Comparison of ENCODE assay signal across 20 cellular contexts in the genomic region with DNA sequence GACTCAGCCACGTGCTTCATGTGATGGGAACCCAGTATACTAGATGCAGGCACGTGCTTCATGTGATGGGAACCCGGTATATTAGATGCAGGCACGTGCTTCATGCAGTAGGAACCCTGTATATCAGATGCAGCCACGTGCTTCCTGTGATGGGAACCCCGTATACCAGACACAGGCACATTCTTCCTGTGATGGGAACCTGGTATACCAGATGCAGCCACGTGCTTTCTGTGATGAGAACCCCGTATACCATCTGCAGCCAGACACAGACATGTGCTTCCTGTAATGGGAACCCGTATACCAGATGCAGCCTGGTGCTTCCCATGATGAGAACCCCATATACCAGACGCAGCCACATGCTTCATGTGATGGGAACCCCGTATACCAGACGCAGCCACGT. TPM values are rescaled to one million over a fixed set of nuclear protein-coding genes. Genes with fewer than 3 reads are reported as not detected.
DNase-seq lines count a peak whose midpoint lies in the region; ATAC-seq, FAIRE-seq and TF ChIP-seq lines count a peak whose summit lies in the region.
"Had no signal": no experiment of that assay in that cellular context is flagged by ENCODE, and none has a peak within 500 bp of the region (broad histone marks: within the 10 kb centered on the region; RNA-seq: fewer than 3 reads in every experiment).

No MANE protein-coding gene starts in this region.

- CTCF ChIA-PET in HepG2 (lab: Yijun Ruan, JAX; ENCODE audit: low intra/inter-chr PET ratio, low total read pairs): no interaction called here

- TF ChIP-seq CTCF in HepG2 (CRISPR knock-in tag; IDR thresholded peaks at IDR 0.05) (no peak), right lobe of liver (IDR thresholded peaks at IDR 0.05) (no peak), colonic mucosa (IDR thresholded peaks at IDR 0.05) (no peak)

- ATAC-seq in HepG2: no peak
- no peak for ATAC-seq in right lobe of liver
- no peak for ATAC-seq in HG02798 (IDR thresholded peaks at IDR 0.05; ENCODE audit: poor library complexity, unreplicated experiment)

- no TSS peak for BruUV-seq in HepG2 (replicated peaks; lab: Mats Ljungman, UMichigan)

- in situ Hi-C loops in HepG2 (cut with HindIII; ENCODE audit: extremely low pct_ligation_motif_present, low pct_unique_long_range_greater_than_20kb): no loop called here

- POLR2A ChIA-PET in HepG2 (lab: Yijun Ruan, JAX): no interaction called here

- intact Hi-C loops in HepG2 (cut with micrococcal nuclease; ENCODE audit: unreplicated experiment): no loop called here
- intact Hi-C loops in right lobe of liver (cut with DNase I): no loop called here
- intact Hi-C loops in colonic mucosa (cut with DNase I): no loop called here

- no peak overlapping the region for H3K4me3 ChIP-seq in HepG2 (replicated peaks in 1 of 3; ENCODE audit: insufficient read depth in 1 of 3, low read depth in 2 of 3, low read length in 3 of 3)
- no peak overlapping the region for H3K4me3 ChIP-seq in right lobe of liver
- no peak overlapping the region for H3K4me3 ChIP-seq in colonic mucosa
- H3K4me3 ChIP-seq: HAP-1 had no signal

- peaks cover 11% of the 10 kb centered on the region for H3K79me2 ChIP-seq in HepG2 (ENCODE audit: insufficient read depth, low read length)

- H3K4me2 ChIP-seq in HepG2 (ENCODE audit: low read depth, low read length): no peak overlapping the region

- H3K9ac ChIP-seq in HepG2 (ENCODE audit: insufficient read depth, low read depth, low read length): no peak overlapping the region
- no peak overlapping the region for H3K9ac ChIP-seq in colonic mucosa (ENCODE audit: low read depth in 2 of 2, low read length in 2 of 2)

- H3K36me3 ChIP-seq in HepG2 (replicated peaks in 1 of 2; ENCODE audit: control insufficient read depth in 1 of 2, insufficient read depth in 2 of 2, low read length in 2 of 2) (no peaks in the 10 kb centered on the region), right lobe of liver (no peaks in the 10 kb centered on the region), colonic mucosa (no peaks in the 10 kb centered on the region)
- H3K36me3 ChIP-seq: HAP-1 had no signal

- peaks cover 26% of the 10 kb centered on the region for H3K9me3 ChIP-seq in HepG2 (ENCODE audit: low read length)
- no peaks in the 10 kb centered on the region for H3K9me3 ChIP-seq in right lobe of liver
- no peaks in the 10 kb centered on the region for H3K9me3 ChIP-seq in colonic mucosa
- H3K9me3 ChIP-seq: HAP-1 had no signal

- DNase-seq in HepG2 (ENCODE audit: low spot score) (no peak), right lobe of liver (no peak), colonic mucosa (peak; percentile 5), ureter (ENCODE audit: low spot score) (peak; percentile 6), NOMO-1 (lab: John Stamatoyannopoulos, UW; ENCODE audit: unreplicated experiment in 2 of 2) (no peak)
- DNase-seq: C1 segment of cervical spinal cord; Calu3; CD4-positive, alpha-beta memory T cell; COR-L47; DMS53; DMS79 treated with DMSO at 0.1 percent for 48 hours; GF-D8; GOT3; HFFc6 had no signal

- H3K27ac ChIP-seq in HepG2 (ENCODE audit: extremely low read length, insufficient read depth, low read length): no peak overlapping the region
- H3K27ac ChIP-seq in right lobe of liver: no peak overlapping the region
- no peak overlapping the region for H3K27ac ChIP-seq in colonic mucosa

- no peak for TF ChIP-seq EP300 in HepG2 (IDR thresholded peaks at IDR 0.05; ENCODE audit: low read depth in 2 of 2, low read length in 2 of 2)
- TF ChIP-seq EP300 in HepG2 (CRISPR knock-in tag; IDR thresholded peaks at IDR 0.05; ENCODE audit: borderline replicate concordance): no peak

- H2AFZ ChIP-seq in HepG2 (ENCODE audit: low read length): no peak overlapping the region

- H3K27me3 ChIP-seq in HepG2 (ENCODE audit: control insufficient read depth in 1 of 2, insufficient read depth in 2 of 2, low read length in 2 of 2) (no peaks in the 10 kb centered on the region), right lobe of liver (no peaks in the 10 kb centered on the region), colonic mucosa (no peaks in the 10 kb centered on the region)

- H3K4me1 ChIP-seq in HepG2 (ENCODE audit: insufficient read depth, low read length) (no peaks in the 10 kb centered on the region), right lobe of liver (no peaks in the 10 kb centered on the region), colonic mucosa (no peaks in the 10 kb centered on the region)
- H3K4me1 ChIP-seq: HAP-1 had no signal

- TF ChIP-seq POLR2A in HepG2 (IDR thresholded peaks at IDR 0.05; ENCODE audit: insufficient read depth in 1 of 2, low read depth in 2 of 2, low read length in 2 of 2) (no peak), right lobe of liver (IDR thresholded peaks at IDR 0.05) (no peak)

- 61% methylated on average over 5 of the region's 13 CpGs for WGBS in HepG2 (ENCODE audit: low lambda C conversion rate)
- 79% methylated on average over 5 of the region's 13 CpGs for WGBS in right lobe of liver (ENCODE audit: insufficient coverage, low coverage, low lambda C conversion rate, missing lambda C conversion rate)

- FAIRE-seq in HepG2 (lab: Jason Lieb, UNC): no peak
- FAIRE-seq: GM12891, GM18507, H54 had no signal

- TF ChIP-seq RAD21 in HepG2 (CRISPR knock-in tag; IDR thresholded peaks at IDR 0.05): no peak

- no peaks in the 10 kb centered on the region for H4K20me1 ChIP-seq in HepG2 (ENCODE audit: insufficient read depth, low read length)

TF ChIP-seq in HepG2, 621 proteins besides CTCF, POLR2A, EP300 and RAD21:
- TF ChIP-seq, protein P1, sequence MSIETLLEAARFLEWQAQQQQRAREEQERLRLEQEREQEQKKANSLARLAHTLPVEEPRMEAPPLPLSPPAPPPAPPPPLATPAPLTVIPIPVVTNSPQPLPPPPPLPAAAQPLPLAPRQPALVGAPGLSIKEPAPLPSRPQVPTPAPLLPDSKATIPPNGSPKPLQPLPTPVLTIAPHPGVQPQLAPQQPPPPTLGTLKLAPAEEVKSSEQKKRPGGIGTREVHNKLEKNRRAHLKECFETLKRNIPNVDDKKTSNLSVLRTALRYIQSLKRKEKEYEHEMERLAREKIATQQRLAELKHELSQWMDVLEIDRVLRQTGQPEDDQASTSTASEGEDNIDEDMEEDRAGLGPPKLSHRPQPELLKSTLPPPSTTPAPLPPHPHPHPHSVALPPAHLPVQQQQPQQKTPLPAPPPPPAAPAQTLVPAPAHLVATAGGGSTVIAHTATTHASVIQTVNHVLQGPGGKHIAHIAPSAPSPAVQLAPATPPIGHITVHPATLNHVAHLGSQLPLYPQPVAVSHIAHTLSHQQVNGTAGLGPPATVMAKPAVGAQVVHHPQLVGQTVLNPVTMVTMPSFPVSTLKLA (IDR thresholded peaks at IDR 0.05): peak; percentile 97
- no peak for TF ChIP-seq MEIS1 (CRISPR knock-in tag; IDR thresholded peaks at IDR 0.05; ENCODE audit: borderline replicate concordance)
TF ChIP-seq in HepG2: peak in this region for 1.

RNA-seq across cellular contexts. Expression of a gene that starts 44.0 kb away (rescaled TPM):
- total RNA-seq in HepG2 (2016; rRNA removed; fragmentation: Illumina TruSeq; extraction: Trizol): 19.5 and 20.7 TPM in 2 replicates
- total RNA-seq in HepG2 (2016; cell fraction: cytosol; rRNA removed; fragmentation: Illumina TruSeq; extraction: Trizol; ENCODE audit: low read depth): 4.8 and 5.5 TPM in 2 replicates
- 19.7 and 23.1 TPM in 2 replicates for total RNA-seq in HepG2 (2016; cell fraction: insoluble cytoplasmic fraction; rRNA removed; fragmentation: Illumina TruSeq; extraction: Trizol)
- 5.1 and 5.4 TPM in 2 replicates for total RNA-seq in HepG2 (2016; cell fraction: membrane; rRNA removed; fragmentation: Illumina TruSeq; extraction: Trizol)
- total RNA-seq in HepG2 (2016; cell fraction: nucleus; rRNA removed; fragmentation: Illumina TruSeq; extraction: Trizol): 17.5 and 20.2 TPM in 2 replicates
- 12.0 and 12.6 TPM in 2 replicates for polyA plus RNA-seq in HepG2 (2011; rRNA removed)
- polyA plus RNA-seq in HepG2 (2011; cell fraction: cytosol; rRNA removed): 16.4 and 22.8 TPM in 2 replicates
- polyA plus RNA-seq in HepG2 (2011; cell fraction: nucleus; rRNA removed): 11.0 and 11.8 TPM in 2 replicates
- 8.0 and 10.5 TPM in 2 replicates for polyA plus RNA-seq in HepG2 (2012)
- polyA plus RNA-seq in HepG2 (2016; cell fraction: cytosol; fragmentation: Illumina TruSeq; extraction: Trizol; ENCODE audit: low read depth): 4.0 and 4.2 TPM in 2 replicates
- polyA plus RNA-seq in HepG2 (2016; cell fraction: insoluble cytoplasmic fraction; fragmentation: Illumina TruSeq; extraction: Trizol; ENCODE audit: low read depth): 16.3 and 18.9 TPM in 2 replicates
- polyA plus RNA-seq in HepG2 (2016; cell fraction: membrane; fragmentation: Illumina TruSeq; extraction: Trizol; ENCODE audit: low read depth): 4.2 and 4.7 TPM in 2 replicates
- 11.8 and 13.5 TPM in 2 replicates for polyA plus RNA-seq in HepG2 (2016; cell fraction: nucleus; fragmentation: Illumina TruSeq; extraction: Trizol; ENCODE audit: insufficient read depth, low read depth)
- polyA minus RNA-seq in HepG2 (2011; rRNA and poly(A)+ RNA removed; ENCODE audit: low replicate concordance): 11.9 and 13.9 TPM in 2 replicates
- 4.1 and 4.6 TPM in 2 replicates for polyA minus RNA-seq in HepG2 (2011; cell fraction: cytosol; rRNA and poly(A)+ RNA removed)
- polyA minus RNA-seq in HepG2 (2011; cell fraction: nucleus; rRNA and poly(A)+ RNA removed): 30.2 and 31.9 TPM in 2 replicates
- total RNA-seq in right lobe of liver: 10 to 100 TPM; 36.5 to 53.4 (median 42.3) TPM
- total RNA-seq in colonic mucosa: 10 to 100 TPM; 17.5 to 18.2 TPM
- 38.6 TPM for total RNA-seq in ureter
- total RNA-seq: A172 had no signal

Comparison
In these comparisons a context has a peak if more than half of its experiments do, and no peak if none do; other contexts are left out.
1. DNase-seq: peak in colonic mucosa (single experiment) and ureter (single experiment); none in HepG2 (single experiment), right lobe of liver (0 of 3) and NOMO-1 (0 of 2).